Comparison of ENCODE assay signal across 12 cellular contexts in genomic region chr19:7873304-7874079, GRCh38. TPM values are rescaled to one million over a fixed set of nuclear protein-coding genes. Genes with fewer than 3 reads are reported as not detected.
A peak's percentile ranks its signal among the peaks of the same experiment; 100 is the strongest.
DNase-seq lines count a peak whose midpoint lies in the region; ATAC-seq and TF ChIP-seq lines count a peak whose summit lies in the region.
"Had no signal": no experiment of that assay in that cellular context is flagged by ENCODE, and none has a peak within 500 bp of the region (broad histone marks: within the 10 kb centered on the region; RNA-seq: fewer than 3 reads in every experiment).

No MANE protein-coding gene starts in this region.

- H3K4me1 Mint-ChIP-seq in T-helper 2 cell treated with Interferon-gamma antibody and Interleukin-4, amounts not matched to agents 5 μg/mL and 100 μg/mL, for 36 hours (ENCODE audit: low read depth): peaks cover 15% of the 10 kb centered on the region

- peak overlapping the region; percentile 52 for H2AFZ ChIP-seq in hepatocyte

- H3K36me3 Mint-ChIP-seq in T-helper 2 cell treated with Interferon-gamma antibody and Interleukin-4, amounts not matched to agents 5 μg/mL and 100 μg/mL, for 36 hours (ENCODE audit: low read depth): no peaks in the 10 kb centered on the region

- H3K4me1 ChIP-seq in RWPE2 (ENCODE audit: insufficient read depth, poor library complexity, severe bottlenecking) (peaks cover 3% of the 10 kb centered on the region), hepatocyte (ENCODE audit: insufficient read depth) (peaks cover 4% of the 10 kb centered on the region)

- H3K79me2 ChIP-seq in hepatocyte: no peaks in the 10 kb centered on the region

- peaks cover 46% of the 10 kb centered on the region for H3K27me3 Mint-ChIP-seq in T-helper 2 cell treated with Interferon-gamma antibody and Interleukin-4, amounts not matched to agents 5 μg/mL and 100 μg/mL, for 36 hours (ENCODE audit: low read depth)

- H3K27ac Mint-ChIP-seq in T-helper 2 cell treated with Interferon-gamma antibody and Interleukin-4, amounts not matched to agents 5 μg/mL and 100 μg/mL, for 36 hours: no peak overlapping the region

- H3K27ac ChIP-seq in RWPE2 (ENCODE audit: poor library complexity, severe bottlenecking): no peak overlapping the region
- H3K27ac ChIP-seq in hepatocyte: no peak overlapping the region
- H3K27ac ChIP-seq: ovary had no signal

- no peaks in the 10 kb centered on the region for H3K9me2 ChIP-seq in hepatocyte (replicated peaks; ENCODE audit: insufficient read depth)

- peak overlapping the region; percentile 61 for H3K4me3 Mint-ChIP-seq in T-helper 2 cell treated with Interferon-gamma antibody and Interleukin-4, amounts not matched to agents 5 μg/mL and 100 μg/mL, for 36 hours

- TF ChIP-seq CTCF in RWPE2 (IDR thresholded peaks at IDR 0.05; ENCODE audit: poor library complexity, severe bottlenecking) (no peak), hepatocyte (IDR thresholded peaks at IDR 0.05; ENCODE audit: poor library complexity) (no peak)

- no peaks in the 10 kb centered on the region for H3K9me3 Mint-ChIP-seq in T-helper 2 cell treated with Interferon-gamma antibody and Interleukin-4, amounts not matched to agents 5 μg/mL and 100 μg/mL, for 36 hours

- peak overlapping the region; percentile 91 for H3K4me2 ChIP-seq in hepatocyte

- no peaks in the 10 kb centered on the region for H3K9me3 ChIP-seq in RWPE2 (ENCODE audit: severe bottlenecking)
- no peaks in the 10 kb centered on the region for H3K9me3 ChIP-seq in hepatocyte (ENCODE audit: low read depth)
- H3K9me3 ChIP-seq: ovary had no signal

- no peak for DNase-seq in T-helper 2 cell treated with Interferon-gamma antibody and Interleukin-4, amounts not matched to agents 5 μg/mL and 100 μg/mL, for 36 hours (ENCODE audit: low spot score)
- DNase-seq in T-helper 2 cell (no peak), RWPE2 (ENCODE audit: low spot score) (peak; percentile 55), hepatocyte (ENCODE audit: low spot score) (peak; percentile 25), skeletal muscle cell (ENCODE audit: low read depth) (no peak), NCI-H187 (lab: John Stamatoyannopoulos, UW) (no peak)
- DNase-seq: AML-193 had no signal

- no peaks in the 10 kb centered on the region for H4K20me1 ChIP-seq in hepatocyte (ENCODE audit: insufficient read depth, poor library complexity, severe bottlenecking)

- H3K27me3 ChIP-seq in RWPE2 (ENCODE audit: insufficient read depth, poor library complexity, severe bottlenecking) (peaks cover 6% of the 10 kb centered on the region), hepatocyte (peaks cover 17% of the 10 kb centered on the region)
- H3K27me3 ChIP-seq: ovary had no signal

- no peaks in the 10 kb centered on the region for H3K36me3 ChIP-seq in RWPE2 (ENCODE audit: low read depth)
- no peaks in the 10 kb centered on the region for H3K36me3 ChIP-seq in hepatocyte (replicated peaks; ENCODE audit: insufficient read depth, low read depth)
- H3K36me3 ChIP-seq: ovary had no signal

- H3K4me3 ChIP-seq in RWPE2 (ENCODE audit: severe bottlenecking): peak overlapping the region; percentile 41
- peak overlapping the region; percentile 27 for H3K4me3 ChIP-seq in hepatocyte
- H3K4me3 ChIP-seq in skeletal muscle cell (ENCODE audit: low read depth, low read length): peak overlapping the region; percentile 20
- H3K4me3 ChIP-seq: ovary had no signal

- 38% methylated on average over 4 of the region's 53 CpGs for WGBS in hepatocyte (ENCODE audit: low lambda C conversion rate, missing lambda C conversion rate)

- ATAC-seq in RWPE2 (ENCODE audit: low read depth) (no peak), GM19035 (IDR thresholded peaks at IDR 0.05; ENCODE audit: unreplicated experiment) (no peak), HG02884 (IDR thresholded peaks at IDR 0.05; ENCODE audit: unreplicated experiment) (no peak)

RNA-seq across cellular contexts. Expression of gene PRR36, which starts 0.7 kb away (rescaled TPM):
- total RNA-seq in hepatocyte: 0.40 and 1.00 TPM in 2 replicates
- polyA plus RNA-seq in hepatocyte: 2.5 and 5.4 TPM in 2 replicates
- total RNA-seq: fibroblast of villous mesenchyme had no signal

RNA-seq across cellular contexts. Expression of gene LRRC8E, which starts 14.8 kb away (rescaled TPM):
- total RNA-seq in hepatocyte: 1.8 and 4.5 TPM in 2 replicates
- polyA plus RNA-seq in hepatocyte: 3.2 and 3.3 TPM in 2 replicates
- total RNA-seq: T-helper 1 cell treated with Interleukin-12 subunit alpha and Interleukin-12 subunit beta and Interleukin-4 antibody, amounts not matched to agents 30 ng/mL and 1 ng/mL, for 36 hours had no signal

RNA-seq across cellular contexts. Expression of gene MAP2K7, which starts 30.2 kb away (rescaled TPM):
- 13.6 and 13.8 TPM in 2 replicates for total RNA-seq in hepatocyte
- polyA plus RNA-seq in hepatocyte: 11.8 and 12.8 TPM in 2 replicates

RNA-seq across cellular contexts. Expression of gene TGFBR3L, which starts 41.1 kb away (rescaled TPM):
- 0.52 TPM in 1 of 2 replicates, not detected in the other for total RNA-seq in hepatocyte
- polyA plus RNA-seq in hepatocyte: 3.3 and 8.5 TPM in 2 replicates

RNA-seq across cellular contexts. Expression of gene EVI5L, which starts 43.5 kb away (rescaled TPM):
- 10.7 and 12.4 TPM in 2 replicates for total RNA-seq in hepatocyte
- polyA plus RNA-seq in hepatocyte: 11.5 and 13.1 TPM in 2 replicates

Comparison
In these comparisons a context has a peak if more than half of its experiments do, and no peak if none do; other contexts are left out.
1. DNase-seq: peak in RWPE2 (single experiment) and hepatocyte (single experiment); none in T-helper 2 cell treated with Interferon-gamma antibody and Interleukin-4, amounts not matched to agents 5 μg/mL and 100 μg/mL, for 36 hours (single experiment), T-helper 2 cell (0 of 5), skeletal muscle cell (single experiment) and NCI-H187 (0 of 2).
2. Peak in every context shown above with its lines, with median percentiles within 50 percentile points of each other: H3K4me3 ChIP-seq.